10 cellular contexts compared by ENCODE assay signal in genomic region chr9:132857601-132858342, GRCh38. TPM values are rescaled to one million over a fixed set of nuclear protein-coding genes. Genes with fewer than 3 reads are reported as not detected.
DNase-seq lines count a peak whose midpoint lies in the region; ATAC-seq, FAIRE-seq and TF ChIP-seq lines count a peak whose summit lies in the region.
"Had no signal": no experiment of that assay in that cellular context is flagged by ENCODE, and none has a peak within 500 bp of the region (broad histone marks: within the 10 kb centered on the region; RNA-seq: fewer than 3 reads in every experiment).

No MANE protein-coding gene starts in this region.

- no peak overlapping the region for H3K27ac Mint-ChIP-seq in activated naive CD4-positive, alpha-beta T cell treated with anti-CD3 and anti-CD28 coated beads, Interleukin-2, amount 50 U/mL, for 72 hours

- no peak overlapping the region for H3K9ac ChIP-seq in GM12878 (ENCODE audit: control insufficient read depth, insufficient read depth, low read length)

- TF ChIP-seq RAD21 in GM12878 (IDR thresholded peaks at IDR 0.05; ENCODE audit: insufficient read depth, low read depth, low read length): no peak

- TF ChIP-seq CTCF in HEK293 (tag by site-specific recombination; IDR thresholded peaks at IDR 0.05) (peak; percentile 58), GM12878 (IDR thresholded peaks at IDR 0.05 in 2 of 3, conservative IDR thresholded peaks at IDR 0.05 in 1 of 3; ENCODE audit: control insufficient read depth in 2 of 3, extremely low read depth in 1 of 3, insufficient read depth in 1 of 3, low read depth in 3 of 3, low read length in 3 of 3) (no peak), mucosa of descending colon (IDR thresholded peaks at IDR 0.05) (no peak)

- no peak overlapping the region for H3K27ac ChIP-seq in HEK293 (ENCODE audit: extremely low read depth, low read depth, low read length)
- no peak overlapping the region for H3K27ac ChIP-seq in GM12878 (ENCODE audit: control insufficient read depth, insufficient read depth)

- CTCF ChIA-PET in HEK293 (lab: Yijun Ruan, JAX) (interaction anchor here (0.6 to 1.2 kb wide), 3 partner anchors 9 to 115 kb away, joined by 3 to 4 read pairs (median 3); no protein-coding TSS in a partner anchor), GM12878 (lab: Yijun Ruan, JAX) (no interaction called here)

- no peak for TF ChIP-seq POLR2A in GM12878 (IDR thresholded peaks at IDR 0.05; ENCODE audit: low read depth, low read length)

- in situ Hi-C loops in GM12878 (cut with MboI): no loop called here

- no peak overlapping the region for H3K4me2 ChIP-seq in GM12878 (ENCODE audit: control insufficient read depth, insufficient read depth)

- intact Hi-C loops in GM12878 (cut with micrococcal nuclease; ENCODE audit: unreplicated experiment): no loop called here
- intact Hi-C loops in mucosa of descending colon (cut with DNase I, micrococcal nuclease): no loop called here

- ATAC-seq in GM12878 (no peak), mucosa of descending colon (peak; percentile 29)
- ATAC-seq in activated naive CD4-positive, alpha-beta T cell treated with anti-CD3 and anti-CD28 coated beads, Interleukin-2, amount 50 U/mL, for 72 hours: no peak

- RAD21 ChIA-PET in GM12878 (lab: Charles Lee; ENCODE audit: unreplicated experiment): no interaction called here

- H3K36me3 ChIP-seq in HEK293 (ENCODE audit: control insufficient read depth in 2 of 2, insufficient read depth in 1 of 2, low read length in 2 of 2) (no peaks in the 10 kb centered on the region), GM12878 (ENCODE audit: control insufficient read depth in 2 of 2, insufficient read depth in 2 of 2, low read length in 1 of 2) (no peaks in the 10 kb centered on the region), mucosa of descending colon (ENCODE audit: low read depth) (no peaks in the 10 kb centered on the region)

- H3K9me3 ChIP-seq in HEK293 (ENCODE audit: control insufficient read depth, insufficient read depth, low read depth, low read length) (no peaks in the 10 kb centered on the region), GM12878 (replicated peaks; ENCODE audit: control insufficient read depth, insufficient read depth, low read length) (no peaks in the 10 kb centered on the region), mucosa of descending colon (no peaks in the 10 kb centered on the region)

- POLR2A ChIA-PET in HEK293 (lab: Yijun Ruan, JAX): no interaction called here
- POLR2A ChIA-PET in GM12878 (lab: Charles Lee): no interaction called here

- no peak for TF ChIP-seq EP300 in GM12878 (IDR thresholded peaks at IDR 0.05; ENCODE audit: borderline replicate concordance in 1 of 2, control insufficient read depth in 1 of 2, low read depth in 2 of 2, low read length in 2 of 2)

- H2AFZ ChIP-seq in GM12878 (ENCODE audit: control insufficient read depth, low read depth, low read length): no peak overlapping the region

- no peaks in the 10 kb centered on the region for H3K9me3 Mint-ChIP-seq in activated naive CD4-positive, alpha-beta T cell treated with anti-CD3 and anti-CD28 coated beads, Interleukin-2, amount 50 U/mL, for 72 hours

- H3K4me3 ChIP-seq in HEK293 (ENCODE audit: low read depth, low read length) (no peak overlapping the region), GM12878 (no peak overlapping the region), mucosa of descending colon (no peak overlapping the region)

- no peak for FAIRE-seq in GM12878 (lab: Jason Lieb, UNC)

- SMC1A ChIA-PET in GM12878 (lab: Charles Lee; ENCODE audit: uncharacterized antibody, unreplicated experiment): no interaction called here

- 43% methylated on average over 24 of the region's 24 CpGs for WGBS in GM12878 (ENCODE audit: insufficient coverage, insufficient replicate concordance, low lambda C conversion rate, missing lambda C conversion rate)

- no TSS peak for BruUV-seq in GM12878 (replicated peaks; lab: Mats Ljungman, UMichigan)

- no peaks in the 10 kb centered on the region for H3K79me2 ChIP-seq in GM12878 (ENCODE audit: control insufficient read depth, insufficient read depth, low read length)

- no peaks in the 10 kb centered on the region; a peak in 1 of 4 replicates for H3K27me3 ChIP-seq in GM12878 (replicated peaks in 1 of 2; ENCODE audit: control insufficient read depth in 2 of 2, insufficient read depth in 2 of 2, low read length in 1 of 2)

- H4K20me1 ChIP-seq in GM12878 (ENCODE audit: control insufficient read depth, insufficient read depth): no peaks in the 10 kb centered on the region

- DNase-seq in AG08395 (ENCODE audit: low spot score): peak; percentile 67
- DNase-seq in GM12878 (ENCODE audit: low read depth, low spot score): no peak
- DNase-seq in mucosa of descending colon: peak in 1 of 3 donors; percentile 50
- no peak for DNase-seq in activated effector memory CD4-positive, alpha-beta T cell treated with anti-CD3 and anti-CD28 coated beads, Interleukin-2, amount 50 U/mL, for 16 hours
- no peak for DNase-seq in activated T-cell treated with anti-CD3 and anti-CD28 coated beads, Interleukin-2, amount 50 U/mL, for 48 hours
- DNase-seq in activated naive CD4-positive, alpha-beta T cell treated with anti-CD3 and anti-CD28 coated beads, Interleukin-2, amount 50 U/mL, for 72 hours (ENCODE audit: low spot score in 2 of 2): no peak
- no peak for DNase-seq in stimulated activated CD4-positive, alpha-beta T cell treated with anti-CD3 and anti-CD28 coated beads, Interleukin-12 subunit alpha, Interleukin-12 subunit beta, amount 100 ng/mL, for 4 hours
- DNase-seq: dermis blood vessel endothelial cell, T-helper 9 cell had no signal

- H3K4me1 ChIP-seq in HEK293 (ENCODE audit: control insufficient read depth, insufficient read depth, low read length): no peaks in the 10 kb centered on the region
- H3K4me1 ChIP-seq in GM12878 (ENCODE audit: control insufficient read depth, insufficient read depth, low read length): no peaks in the 10 kb centered on the region
- no peaks in the 10 kb centered on the region for H3K4me1 ChIP-seq in mucosa of descending colon (ENCODE audit: low read depth)

- no peaks in the 10 kb centered on the region for H3K36me3 Mint-ChIP-seq in activated naive CD4-positive, alpha-beta T cell treated with anti-CD3 and anti-CD28 coated beads, Interleukin-2, amount 50 U/mL, for 72 hours

TF ChIP-seq in HEK293, 187 proteins besides CTCF, POLR2A, EP300 and RAD21 (continues in another document):
- TF ChIP-seq ZNF701 (tag by site-specific recombination; IDR thresholded peaks at IDR 0.05) (no peak), ZNF571 (tag by site-specific recombination; IDR thresholded peaks at IDR 0.05) (no peak), ZNF155 (tag by site-specific recombination; IDR thresholded peaks at IDR 0.05) (no peak), PRDM1 (tag by site-specific recombination; IDR thresholded peaks at IDR 0.05) (no peak)

TF ChIP-seq in GM12878, 131 proteins besides CTCF, POLR2A, EP300 and RAD21 (continues in another document):
- TF ChIP-seq BRCA1 (IDR thresholded peaks at IDR 0.05; ENCODE audit: low read depth, low read length) (no peak), GABPA (IDR thresholded peaks at IDR 0.05; ENCODE audit: low read depth) (no peak)

RNA-seq across cellular contexts. Expression of gene AK8, which starts 20.3 kb away (rescaled TPM):
- total RNA-seq in GM12878 (2013; cell fraction: nucleolus; rRNA removed): 0.19 TPM in 1 of 2 replicates, not detected in the other
- total RNA-seq in GM12878 (2014; rRNA removed) (not detected in 2 replicates), GM12878 (2014; rRNA removed; fragmentation: Illumina TruSeq; extraction: Trizol) (not detected in 2 replicates), GM12878 (2021) (not detected in 2 replicates), mucosa of descending colon (1 to 10 TPM in 1 of 3 donors, under 1 TPM in 1, not detected in 1; 0.96 to 2.0 TPM)
- polyA plus RNA-seq in GM12878 (2011; ENCODE audit: low read depth): not detected
- polyA plus RNA-seq in GM12878 (2011; rRNA removed) (0.09 and 0.12 TPM in 2 replicates), GM12878 (2014; fragmentation: Illumina TruSeq; extraction: Trizol) (0.03 TPM in 1 of 2 replicates, not detected in the other), GM12878 (2014; fragmentation: Nextera tagmentation; extraction: Ambion mirVana) (not detected), GM12878 (2014; rRNA removed) (0.04 TPM in 1 of 2 replicates, not detected in the other), GM12878 (2016; fragmentation: Nextera tagmentation; extraction: Ambion mirVana) (under 1 TPM; 0.06 to 0.08 TPM)
- polyA plus RNA-seq in GM12878 (2011; cell fraction: cytosol; rRNA removed): 0.10 and 0.18 TPM in 2 replicates
- 0.20 and 0.24 TPM in 2 replicates for polyA plus RNA-seq in GM12878 (2011; cell fraction: nucleus; rRNA removed)
- 0.18 and 0.24 TPM in 2 replicates for polyA plus RNA-seq in GM12878 (2012)
- polyA minus RNA-seq in GM12878 (2011; rRNA and poly(A)+ RNA removed): not detected in 2 replicates
- not detected in 2 replicates for polyA minus RNA-seq in GM12878 (2011; cell fraction: cytosol; rRNA and poly(A)+ RNA removed)
- polyA minus RNA-seq in GM12878 (2011; cell fraction: nucleus; rRNA and poly(A)+ RNA removed): 0.12 and 0.29 TPM in 2 replicates
- total RNA-seq in activated naive CD4-positive, alpha-beta T cell treated with anti-CD3 and anti-CD28 coated beads, Interleukin-2, amount 50 U/mL, for 72 hours: not detected
- total RNA-seq: dermis blood vessel endothelial cell had no signal

RNA-seq across cellular contexts. Expression of gene SPACA9, which starts 20.9 kb away (rescaled TPM):
- total RNA-seq in GM12878 (2013; cell fraction: nucleolus; rRNA removed): 0.71 and 0.95 TPM in 2 replicates
- total RNA-seq in GM12878 (2014; rRNA removed): 0.68 and 0.82 TPM in 2 replicates
- total RNA-seq in GM12878 (2014; rRNA removed; fragmentation: Illumina TruSeq; extraction: Trizol): 0.69 and 1.0 TPM in 2 replicates
- total RNA-seq in GM12878 (2021): 1.6 and 2.1 TPM in 2 replicates
- 0.72 TPM for polyA plus RNA-seq in GM12878 (2011; ENCODE audit: low read depth)
- 0.19 and 0.72 TPM in 2 replicates for polyA plus RNA-seq in GM12878 (2011; rRNA removed)
- polyA plus RNA-seq in GM12878 (2011; cell fraction: cytosol; rRNA removed): 1.5 and 1.6 TPM in 2 replicates
- 1.0 and 1.2 TPM in 2 replicates for polyA plus RNA-seq in GM12878 (2011; cell fraction: nucleus; rRNA removed)
- 1.0 and 2.1 TPM in 2 replicates for polyA plus RNA-seq in GM12878 (2012)
- polyA plus RNA-seq in GM12878 (2014; fragmentation: Illumina TruSeq; extraction: Trizol): 0.25 and 1.0 TPM in 2 replicates
- polyA plus RNA-seq in GM12878 (2014; fragmentation: Nextera tagmentation; extraction: Ambion mirVana): 1 to 10 TPM in 1 of 2 experiments, under 1 TPM in 1; 0.71 to 1.2 TPM
- 0.60 and 0.73 TPM in 2 replicates for polyA plus RNA-seq in GM12878 (2014; rRNA removed)
- 1 to 10 TPM; 1.6 to 2.9 TPM for polyA plus RNA-seq in GM12878 (2016; fragmentation: Nextera tagmentation; extraction: Ambion mirVana)
- polyA minus RNA-seq in GM12878 (2011; rRNA and poly(A)+ RNA removed): 0.46 and 0.73 TPM in 2 replicates
- polyA minus RNA-seq in GM12878 (2011; cell fraction: cytosol; rRNA and poly(A)+ RNA removed): 0.53 and 0.73 TPM in 2 replicates
- 0.24 and 0.48 TPM in 2 replicates for polyA minus RNA-seq in GM12878 (2011; cell fraction: nucleus; rRNA and poly(A)+ RNA removed)
- total RNA-seq in mucosa of descending colon: 1 to 10 TPM; 1.6 to 6.9 (median 2.5) TPM
- 1 to 10 TPM; 1.4 to 2.3 TPM for total RNA-seq in activated naive CD4-positive, alpha-beta T cell treated with anti-CD3 and anti-CD28 coated beads, Interleukin-2, amount 50 U/mL, for 72 hours
